Comparison of ENCODE assay signal across 10 cellular contexts in the genomic region with DNA sequence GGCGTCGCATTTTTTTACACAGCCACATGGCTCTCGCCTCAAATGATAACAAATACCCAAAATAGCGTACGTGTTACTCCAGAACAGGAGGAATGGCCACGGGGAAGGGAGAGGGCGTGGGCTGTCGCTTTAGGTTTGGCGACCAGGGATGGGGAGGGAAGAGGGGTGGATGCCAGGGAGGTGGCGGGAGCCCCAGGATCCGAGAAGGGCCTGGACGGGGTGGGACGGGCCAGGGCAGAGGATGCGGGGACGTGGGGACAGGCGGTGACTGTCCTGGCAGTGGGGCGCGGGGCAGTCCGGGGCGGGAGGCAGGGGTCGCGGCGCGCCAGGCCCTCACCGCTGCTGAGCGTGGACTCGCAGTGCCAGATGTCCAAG. TPM values are rescaled to one million over a fixed set of nuclear protein-coding genes. Genes with fewer than 3 reads are reported as not detected.
DNase-seq lines count a peak whose midpoint lies in the region; ATAC-seq and TF ChIP-seq lines count a peak whose summit lies in the region.
"Had no signal": no experiment of that assay in that cellular context is flagged by ENCODE, and none has a peak within 500 bp of the region (broad histone marks: within the 10 kb centered on the region; RNA-seq: fewer than 3 reads in every experiment).

No MANE protein-coding gene starts in this region.

- no peak for ATAC-seq in HG02642 (IDR thresholded peaks at IDR 0.05; ENCODE audit: poor library complexity, unreplicated experiment)
- no peak for ATAC-seq in activated T-cell treated with anti-CD3 and anti-CD28 coated beads, Interleukin-2, amount 50 U/mL, for 4 hours
- ATAC-seq: HCT116 had no signal

- H3K4me3 ChIP-seq in WI38 (ENCODE audit: low read depth, low read length) (peak overlapping the region; percentile 74), cardiac muscle cell (peak overlapping the region; percentile 77)

- intact Hi-C loops in posterior vena cava (cut with DNase I): no loop called here

- H3K27me3 Mint-ChIP-seq in activated T-cell treated with anti-CD3 and anti-CD28 coated beads, Interleukin-2, amount 50 U/mL, for 4 hours (ENCODE audit: low read depth): peaks cover 23% of the 10 kb centered on the region

- DNase-seq in Daoy (ENCODE audit: low read depth) (peak; percentile 0), cardiac muscle cell (ENCODE audit: low read depth in 1 of 2, low spot score in 1 of 2) (peak in 1 of 2 donors; percentile 20), posterior vena cava (ENCODE audit: low spot score) (peak; percentile 68), HT-29 (ENCODE audit: low spot score) (no peak), NK-92 (lab: John Stamatoyannopoulos, UW; ENCODE audit: unreplicated experiment) (no peak)
- DNase-seq in activated T-cell treated with anti-CD3 and anti-CD28 coated beads, Interleukin-2, amount 50 U/mL, for 4 hours: no peak
- DNase-seq: activated CD8-positive, alpha-beta memory T cell treated with anti-CD3 and anti-CD28 coated beads, Interleukin-2, amount 50 U/mL, for 48 hours had no signal

- H3K4me1 ChIP-seq in cardiac muscle cell (ENCODE audit: low read depth): peaks cover 24% of the 10 kb centered on the region

- H3K36me3 ChIP-seq in cardiac muscle cell: no peaks in the 10 kb centered on the region

- H3K4me1 Mint-ChIP-seq in activated T-cell treated with anti-CD3 and anti-CD28 coated beads, Interleukin-2, amount 50 U/mL, for 4 hours (ENCODE audit: low read depth): no peaks in the 10 kb centered on the region

- no peaks in the 10 kb centered on the region for H3K36me3 Mint-ChIP-seq in activated T-cell treated with anti-CD3 and anti-CD28 coated beads, Interleukin-2, amount 50 U/mL, for 4 hours (ENCODE audit: insufficient read depth)

- H3K4me3 Mint-ChIP-seq in activated T-cell treated with anti-CD3 and anti-CD28 coated beads, Interleukin-2, amount 50 U/mL, for 4 hours: no peak overlapping the region

- peak overlapping the region; percentile 72 for H3K27ac ChIP-seq in cardiac muscle cell

- no peaks in the 10 kb centered on the region for H3K27me3 ChIP-seq in cardiac muscle cell

- no peaks in the 10 kb centered on the region for H3K9me3 ChIP-seq in cardiac muscle cell (ENCODE audit: low read depth)

- TF ChIP-seq CTCF in WI38 (IDR thresholded peaks at IDR 0.05; ENCODE audit: low read depth, low read length): no peak
- TF ChIP-seq CTCF in cardiac muscle cell (IDR thresholded peaks at IDR 0.05; ENCODE audit: low read depth, low read length): no peak

- no peaks in the 10 kb centered on the region for H3K9me3 Mint-ChIP-seq in activated T-cell treated with anti-CD3 and anti-CD28 coated beads, Interleukin-2, amount 50 U/mL, for 4 hours

RNA-seq across cellular contexts. Expression of a gene that starts 0.6 kb away (rescaled TPM):
- total RNA-seq in Daoy (2014; rRNA removed; shearing (Covaris generic)): 1.9 and 4.7 TPM in 2 replicates
- total RNA-seq in cardiac muscle cell (33.3 and 43.7 TPM in 2 replicates), posterior vena cava (100 to 1,000 TPM; 139 to 305 TPM)
- polyA plus RNA-seq in cardiac muscle cell: 45.1 and 52.6 TPM in 2 replicates
- total RNA-seq in HT-29 (2014; rRNA removed; shearing (Covaris generic)): not detected in 2 replicates
- total RNA-seq in activated T-cell treated with anti-CD3 and anti-CD28 coated beads, Interleukin-2, amount 50 U/mL, for 4 hours: under 1 TPM in 1 of 3 donors, not detected in 2; 0.08 TPM

Comparison
In these comparisons a context has a peak if more than half of its experiments do, and no peak if none do; other contexts are left out.
1. DNase-seq: peak in Daoy (single experiment) and posterior vena cava (single experiment); none in HT-29 (single experiment), activated T-cell treated with anti-CD3 and anti-CD28 coated beads, Interleukin-2, amount 50 U/mL, for 4 hours (single experiment) and NK-92 (single experiment).